ENCODE assay signal across 8 cellular contexts in genomic region chr10:59905735-59906416, GRCh38. TPM values are rescaled to one million over a fixed set of nuclear protein-coding genes. Genes with fewer than 3 reads are reported as not detected.
DNase-seq lines count a peak whose midpoint lies in the region; ATAC-seq and TF ChIP-seq lines count a peak whose summit lies in the region.

No MANE protein-coding gene starts in this region.

- H3K36me3 ChIP-seq in BE2C (0 out of 2 replicates have a peak, but pooled peaks cover 4% of the 10 kb centered on the region), psoas muscle (ENCODE audit: insufficient read depth in 1 of 2, low read depth in 1 of 2) (no peaks in the 10 kb centered on the region)

- ATAC-seq in HG02938 (IDR thresholded peaks at IDR 0.05; ENCODE audit: unreplicated experiment) = peak; percentile 1
- peak in 2 of 4 donors; percentile 1 to 13 for ATAC-seq in psoas muscle
- ATAC-seq in HG03565 (IDR thresholded peaks at IDR 0.05; ENCODE audit: unreplicated experiment) = no peak
- no peak for ATAC-seq in GM18502 (IDR thresholded peaks at IDR 0.05; ENCODE audit: poor library complexity, unreplicated experiment)

- H3K4me1 ChIP-seq in BE2C (no peaks in the 10 kb centered on the region), psoas muscle (peaks cover 35% of the 10 kb centered on the region)

- WGBS in psoas muscle, 3 donors = 0 to 1% (median 0%) methylated on average over 35 to 56 of the region's 56 CpGs

- DNase-seq in BE2C (peak; percentile 11), germinal center (ENCODE audit: low spot score) (peak; percentile 27), psoas muscle (peak; percentile 23 to 53), DMS153 treated with DMSO at 0.1 percent for 48 hours (lab: John Stamatoyannopoulos, UW; ENCODE audit: unreplicated experiment) (no peak)
- peak; percentile 48 to 51 for DNase-seq in activated T-cell treated with anti-CD3 and anti-CD28 coated beads, Interleukin-2, amount 50 U/mL, for 48 hours

- peak overlapping the region; percentile 95 for H3K4me3 ChIP-seq in BE2C (ENCODE audit: low read depth, low read length)
- H3K4me3 ChIP-seq in psoas muscle = peak overlapping the region; percentile 98

- peak overlapping the region; percentile 97 for H3K27ac ChIP-seq in psoas muscle

- intact Hi-C loops in psoas muscle (cut with DNase I) = loop anchor here (2.0 to 5.0 kb wide), 5 partner anchors 33 to 279 kb away; no protein-coding TSS in a partner anchor

- TF ChIP-seq CTCF in BE2C (IDR thresholded peaks at IDR 0.05; ENCODE audit: low read depth, low read length) (no peak), psoas muscle (IDR thresholded peaks at IDR 0.05) (no peak)

- no peaks in the 10 kb centered on the region for H3K27me3 ChIP-seq in BE2C
- H3K27me3 ChIP-seq in psoas muscle (ENCODE audit: insufficient read depth in 3 of 3, low read length in 2 of 3) = no peaks in the 10 kb centered on the region

- H3K9me3 ChIP-seq in BE2C = no peaks in the 10 kb centered on the region
- H3K9me3 ChIP-seq in psoas muscle = no peaks in the 10 kb centered on the region

RNA-seq across cellular contexts. Expression of gene CCDC6, which starts 0.5 kb away (rescaled TPM):
- 11.4 TPM for polyA plus RNA-seq in BE2C (2012; ENCODE audit: insufficient read depth, insufficient read length, low read depth)
- total RNA-seq in psoas muscle = 10 to 100 TPM; 14.5 to 40.1 (median 23.0) TPM
- polyA plus RNA-seq in psoas muscle = 10 to 100 TPM in 2 of 3 donors, 1 to 10 TPM in 1; 9.2 to 31.6 (median 11.3) TPM
